In genomic region chr19:40342644-40343311, GRCh38 we compare ENCODE assay signal across 19 cellular contexts. TPM values are rescaled to one million over a fixed set of nuclear protein-coding genes. Genes with fewer than 3 reads are reported as not detected.
DNase-seq lines count a peak whose midpoint lies in the region; ATAC-seq and TF ChIP-seq lines count a peak whose summit lies in the region.
"Had no signal": no experiment of that assay in that cellular context is flagged by ENCODE, and none has a peak within 500 bp of the region (broad histone marks: within the 10 kb centered on the region; RNA-seq: fewer than 3 reads in every experiment).

No MANE protein-coding gene starts in this region.

- H3K4me2 ChIP-seq in GM23338: no peak overlapping the region

- H3K9me3 Mint-ChIP-seq in GM23338: no peaks in the 10 kb centered on the region
- H3K9me3 Mint-ChIP-seq in activated T-helper 1 cell treated with anti-CD3 and anti-CD28 coated beads, Interleukin-12 subunit alpha, Interleukin-12 subunit beta, Interleukin-2, Interleukin-4 antibody, amounts not matched to agents 30 ng/mL and 10 ng/mL and 1 ng/mL, durations not matched to agents 14 hours and 24 hours and 36 hours: no peaks in the 10 kb centered on the region
- no peaks in the 10 kb centered on the region for H3K9me3 Mint-ChIP-seq in stimulated activated naive B cell treated with anti-CD40 and anti-IgM and Interleukin-4, amounts not matched to agents 10 μg/mL and 1 μg/mL and 100 μg/mL, for 72 hours
- H3K9me3 Mint-ChIP-seq: activated naive CD4-positive, alpha-beta T cell treated with anti-CD3 and anti-CD28 coated beads, Interleukin-2, amount 10 ng/mL, durations not matched to agents 7 days and 5 days had no signal

- peaks cover 8% of the 10 kb centered on the region; the same call in 2 of the 3 replicates for H3K36me3 Mint-ChIP-seq in GM23338 (ENCODE audit: low read depth)
- H3K36me3 Mint-ChIP-seq in activated T-helper 1 cell treated with anti-CD3 and anti-CD28 coated beads, Interleukin-12 subunit alpha, Interleukin-12 subunit beta, Interleukin-2, Interleukin-4 antibody, amounts not matched to agents 30 ng/mL and 10 ng/mL and 1 ng/mL, durations not matched to agents 14 hours and 24 hours and 36 hours (ENCODE audit: low read depth): peaks cover 6% of the 10 kb centered on the region
- peaks cover 14 to 29% of the 10 kb centered on the region in 2 donors for H3K36me3 Mint-ChIP-seq in stimulated activated naive B cell treated with anti-CD40 and anti-IgM and Interleukin-4, amounts not matched to agents 10 μg/mL and 1 μg/mL and 100 μg/mL, for 72 hours

- H3K4me3 ChIP-seq in GM23338: no peak overlapping the region
- no peak overlapping the region for H3K4me3 ChIP-seq in sigmoid colon
- H3K4me3 ChIP-seq: SJSA1 had no signal

- ATAC-seq in GM23338: no peak
- no peak for ATAC-seq in stimulated activated naive B cell treated with anti-CD40 and anti-IgM and Interleukin-4, amounts not matched to agents 10 μg/mL and 1 μg/mL and 100 μg/mL, for 72 hours (replicated peaks)
- ATAC-seq in HG03097 (IDR thresholded peaks at IDR 0.05; ENCODE audit: low FRiP score, unreplicated experiment): no peak

- WGBS in sigmoid colon, 2 donors: 90 to 93% methylated on average over 11 of the region's 11 CpGs

- H3K9me2 ChIP-seq in GM23338 (ENCODE audit: insufficient read depth): no peaks in the 10 kb centered on the region

- H2AFZ ChIP-seq in GM23338: no peak overlapping the region

- H3K4me3 Mint-ChIP-seq in GM23338: no peak overlapping the region
- no peak overlapping the region for H3K4me3 Mint-ChIP-seq in activated T-helper 1 cell treated with anti-CD3 and anti-CD28 coated beads, Interleukin-12 subunit alpha, Interleukin-12 subunit beta, Interleukin-2, Interleukin-4 antibody, amounts not matched to agents 30 ng/mL and 10 ng/mL and 1 ng/mL, durations not matched to agents 14 hours and 24 hours and 36 hours
- no peak overlapping the region for H3K4me3 Mint-ChIP-seq in stimulated activated naive B cell treated with anti-CD40 and anti-IgM and Interleukin-4, amounts not matched to agents 10 μg/mL and 1 μg/mL and 100 μg/mL, for 72 hours
- H3K4me3 Mint-ChIP-seq: activated naive CD4-positive, alpha-beta T cell treated with anti-CD3 and anti-CD28 coated beads, Interleukin-2, amount 10 ng/mL, durations not matched to agents 7 days and 5 days had no signal

- peaks cover 4% of the 10 kb centered on the region; the same call in 1 of the 3 replicates for H3K4me1 Mint-ChIP-seq in GM23338
- peaks cover 10% of the 10 kb centered on the region for H3K4me1 Mint-ChIP-seq in activated T-helper 1 cell treated with anti-CD3 and anti-CD28 coated beads, Interleukin-12 subunit alpha, Interleukin-12 subunit beta, Interleukin-2, Interleukin-4 antibody, amounts not matched to agents 30 ng/mL and 10 ng/mL and 1 ng/mL, durations not matched to agents 14 hours and 24 hours and 36 hours (ENCODE audit: low read depth)
- peaks cover 12 to 29% of the 10 kb centered on the region in 2 donors for H3K4me1 Mint-ChIP-seq in stimulated activated naive B cell treated with anti-CD40 and anti-IgM and Interleukin-4, amounts not matched to agents 10 μg/mL and 1 μg/mL and 100 μg/mL, for 72 hours

- 0 out of 2 replicates have a peak, but pooled peaks cover 4% of the 10 kb centered on the region for H4K20me1 ChIP-seq in GM23338 (replicated peaks; ENCODE audit: insufficient read depth)

- H3K36me3 ChIP-seq in GM23338 (ENCODE audit: insufficient read depth) (no peaks in the 10 kb centered on the region), sigmoid colon (peaks cover 0 to 10% (median 0%) of the 10 kb centered on the region in 4 donors)

- intact Hi-C loops in activated T-helper 1 cell treated with anti-CD3 and anti-CD28 coated beads, Interleukin-12 subunit alpha, Interleukin-12 subunit beta, Interleukin-2, Interleukin-4 antibody, amounts not matched to agents 30 ng/mL and 10 ng/mL and 1 ng/mL, durations not matched to agents 14 hours and 24 hours and 36 hours (cut with micrococcal nuclease): no loop called here
- intact Hi-C loops in sigmoid colon (cut with DNase I): no loop called here

- TF ChIP-seq CTCF in GM23338 (conservative IDR thresholded peaks at IDR 0.05; ENCODE audit: low read depth in 2 of 2): no peak
- no peak for TF ChIP-seq CTCF in sigmoid colon (IDR thresholded peaks at IDR 0.05)

- TF ChIP-seq POLR2A in sigmoid colon (IDR thresholded peaks at IDR 0.05): no peak

- H3K79me2 ChIP-seq in GM23338 (replicated peaks; ENCODE audit: insufficient read depth): peaks cover 18% of the 10 kb centered on the region

- peak overlapping the region; percentile 2; the same call in 1 of the 2 replicates for H3K27ac Mint-ChIP-seq in GM23338
- peak overlapping the region; percentile 10 for H3K27ac Mint-ChIP-seq in activated T-helper 1 cell treated with anti-CD3 and anti-CD28 coated beads, Interleukin-12 subunit alpha, Interleukin-12 subunit beta, Interleukin-2, Interleukin-4 antibody, amounts not matched to agents 30 ng/mL and 10 ng/mL and 1 ng/mL, durations not matched to agents 14 hours and 24 hours and 36 hours
- H3K27ac Mint-ChIP-seq in stimulated activated naive B cell treated with anti-CD40 and anti-IgM and Interleukin-4, amounts not matched to agents 10 μg/mL and 1 μg/mL and 100 μg/mL, for 72 hours: no peak overlapping the region
- H3K27ac Mint-ChIP-seq: activated naive CD4-positive, alpha-beta T cell treated with anti-CD3 and anti-CD28 coated beads, Interleukin-2, amount 10 ng/mL, durations not matched to agents 7 days and 5 days had no signal

- no peaks in the 10 kb centered on the region for H3K9me3 ChIP-seq in sigmoid colon
- H3K9me3 ChIP-seq: Caco-2, SJSA1 had no signal

- H3K27ac ChIP-seq in GM23338 (ENCODE audit: low read depth) (no peak overlapping the region), layer of hippocampus (ENCODE audit: low read depth, low read length) (peak overlapping the region; percentile 58), sigmoid colon (peak overlapping the region; percentile 55 to 73 (median 63))
- H3K27ac ChIP-seq: SJSA1 had no signal

- DNase-seq in GM23338 (ENCODE audit: low spot score) (no peak), sigmoid colon (no peak), GOT3 (lab: John Stamatoyannopoulos, UW) (no peak)
- DNase-seq in activated T-helper 1 cell treated with anti-CD3 and anti-CD28 coated beads, Interleukin-12 subunit alpha, Interleukin-12 subunit beta, Interleukin-2, Interleukin-4 antibody, amounts not matched to agents 30 ng/mL and 10 ng/mL and 1 ng/mL, durations not matched to agents 14 hours and 24 hours and 36 hours (ENCODE audit: low spot score): no peak
- DNase-seq in NK-92 treated with Interleukin-12 subunit alpha and Interleukin-12 subunit beta, amount 100 ng/mL, for 24 hours (lab: John Stamatoyannopoulos, UW): no peak
- DNase-seq in stimulated activated naive B cell treated with anti-CD40 and anti-IgM and Interleukin-4, amounts not matched to agents 10 μg/mL and 1 μg/mL and 100 μg/mL, for 72 hours: no peak
- DNase-seq: activated CD4-positive, alpha-beta T cell treated with anti-CD3 and anti-CD28 coated beads for 1 hour; activated CD8-positive, alpha-beta memory T cell treated with anti-CD3 and anti-CD28 coated beads, Interleukin-2, amount 50 U/mL, for 4 hours; activated naive CD4-positive, alpha-beta T cell treated with anti-CD3 and anti-CD28 coated beads, Interleukin-2, amount 10 ng/mL, durations not matched to agents 7 days and 5 days; AML-193; Caco-2; effector memory CD4-positive, alpha-beta T cell; H7; NCI-H1694; T-helper 9 cell had no signal

- H3K27me3 ChIP-seq in GM23338 (ENCODE audit: insufficient read depth): no peaks in the 10 kb centered on the region
- H3K27me3 ChIP-seq in layer of hippocampus (ENCODE audit: control insufficient read depth, insufficient read depth, low read length): no peaks in the 10 kb centered on the region
- H3K27me3 ChIP-seq in sigmoid colon: no peaks in the 10 kb centered on the region
- H3K27me3 ChIP-seq: SJSA1 had no signal

- H3K4me1 ChIP-seq in GM23338 (ENCODE audit: insufficient read depth) (no peaks in the 10 kb centered on the region), sigmoid colon (peaks cover 0 to 28% (median 18%) of the 10 kb centered on the region in 4 donors)
- H3K4me1 ChIP-seq: Caco-2 had no signal

- no peaks in the 10 kb centered on the region for H3K27me3 Mint-ChIP-seq in GM23338 (ENCODE audit: insufficient read depth, low read depth, poor library complexity)
- H3K27me3 Mint-ChIP-seq in activated T-helper 1 cell treated with anti-CD3 and anti-CD28 coated beads, Interleukin-12 subunit alpha, Interleukin-12 subunit beta, Interleukin-2, Interleukin-4 antibody, amounts not matched to agents 30 ng/mL and 10 ng/mL and 1 ng/mL, durations not matched to agents 14 hours and 24 hours and 36 hours (ENCODE audit: insufficient read depth): no peaks in the 10 kb centered on the region
- H3K27me3 Mint-ChIP-seq in stimulated activated naive B cell treated with anti-CD40 and anti-IgM and Interleukin-4, amounts not matched to agents 10 μg/mL and 1 μg/mL and 100 μg/mL, for 72 hours: no peaks in the 10 kb centered on the region
- H3K27me3 Mint-ChIP-seq: activated naive CD4-positive, alpha-beta T cell treated with anti-CD3 and anti-CD28 coated beads, Interleukin-2, amount 10 ng/mL, durations not matched to agents 7 days and 5 days had no signal

- TF ChIP-seq EP300 in sigmoid colon (IDR thresholded peaks at IDR 0.05): no peak

- H3F3A ChIP-seq in GM23338 (replicated peaks; ENCODE audit: low read depth): no peaks in the 10 kb centered on the region

RNA-seq across cellular contexts. Expression of gene C19orf47, which starts 5.4 kb away (rescaled TPM):
- 17.2 and 26.6 TPM in 2 replicates for total RNA-seq in GM23338 (2014; rRNA removed; shearing (Covaris generic))
- 13.1 and 15.2 TPM in 2 replicates for polyA plus RNA-seq in GM23338 (2016; fragmentation: Nextera tagmentation; extraction: Ambion mirVana)
- total RNA-seq in activated T-helper 1 cell treated with anti-CD3 and anti-CD28 coated beads, Interleukin-12 subunit alpha, Interleukin-12 subunit beta, Interleukin-2, Interleukin-4 antibody, amounts not matched to agents 30 ng/mL and 10 ng/mL and 1 ng/mL, durations not matched to agents 14 hours and 24 hours and 36 hours: 26.4 and 28.1 TPM in 2 replicates
- 10 to 100 TPM in 3 of 4 donors, 1 to 10 TPM in 1; 8.9 to 12.8 (median 11.5) TPM for total RNA-seq in sigmoid colon
- polyA plus RNA-seq in sigmoid colon: 10 to 100 TPM in 1 of 3 donors, 1 to 10 TPM in 2; 7.9 to 16.7 (median 8.4) TPM

RNA-seq across cellular contexts. Expression of gene PLD3, which starts 5.7 kb away (rescaled TPM):
- total RNA-seq in GM23338 (2014; rRNA removed; shearing (Covaris generic)): 488 and 490 TPM in 2 replicates
- polyA plus RNA-seq in GM23338 (2016; fragmentation: Nextera tagmentation; extraction: Ambion mirVana) (179 and 181 TPM in 2 replicates), sigmoid colon (100 to 1,000 TPM in 2 of 3 donors, 10 to 100 TPM in 1; 48.0 to 121 (median 118) TPM)
- 45.0 and 45.3 TPM in 2 replicates for total RNA-seq in activated T-helper 1 cell treated with anti-CD3 and anti-CD28 coated beads, Interleukin-12 subunit alpha, Interleukin-12 subunit beta, Interleukin-2, Interleukin-4 antibody, amounts not matched to agents 30 ng/mL and 10 ng/mL and 1 ng/mL, durations not matched to agents 14 hours and 24 hours and 36 hours
- 100 to 1,000 TPM; 164 to 270 (median 230) TPM for total RNA-seq in sigmoid colon

RNA-seq across cellular contexts. Expression of gene HIPK4, which starts 47.2 kb away (rescaled TPM):
- 0.52 TPM in 1 of 2 replicates, not detected in the other for total RNA-seq in GM23338 (2014; rRNA removed; shearing (Covaris generic))
- 0.21 and 0.37 TPM in 2 replicates for polyA plus RNA-seq in GM23338 (2016; fragmentation: Nextera tagmentation; extraction: Ambion mirVana)
- total RNA-seq in activated T-helper 1 cell treated with anti-CD3 and anti-CD28 coated beads, Interleukin-12 subunit alpha, Interleukin-12 subunit beta, Interleukin-2, Interleukin-4 antibody, amounts not matched to agents 30 ng/mL and 10 ng/mL and 1 ng/mL, durations not matched to agents 14 hours and 24 hours and 36 hours: not detected in 2 replicates
- total RNA-seq in sigmoid colon: under 1 TPM in 2 of 4 donors, not detected in 2; 0.14 to 0.36 TPM
- under 1 TPM in 1 of 3 donors, not detected in 2; 0.06 TPM for polyA plus RNA-seq in sigmoid colon
- total RNA-seq: Caco-2, NCI-H460 had no signal

RNA-seq across cellular contexts. Expression of gene AKT2, which starts 57.6 kb away (rescaled TPM):
- total RNA-seq in GM23338 (2014; rRNA removed; shearing (Covaris generic)): 105 and 123 TPM in 2 replicates
- 16.6 and 17.6 TPM in 2 replicates for polyA plus RNA-seq in GM23338 (2016; fragmentation: Nextera tagmentation; extraction: Ambion mirVana)
- total RNA-seq in activated T-helper 1 cell treated with anti-CD3 and anti-CD28 coated beads, Interleukin-12 subunit alpha, Interleukin-12 subunit beta, Interleukin-2, Interleukin-4 antibody, amounts not matched to agents 30 ng/mL and 10 ng/mL and 1 ng/mL, durations not matched to agents 14 hours and 24 hours and 36 hours: 160 and 170 TPM in 2 replicates
- total RNA-seq in sigmoid colon: 10 to 100 TPM; 57.4 to 78.7 (median 76.3) TPM
- polyA plus RNA-seq in sigmoid colon: 100 to 1,000 TPM in 1 of 3 donors, 10 to 100 TPM in 2; 28.0 to 107 (median 31.2) TPM
